Comparison of ENCODE assay signal across 1 cellular context in the genomic region with DNA sequence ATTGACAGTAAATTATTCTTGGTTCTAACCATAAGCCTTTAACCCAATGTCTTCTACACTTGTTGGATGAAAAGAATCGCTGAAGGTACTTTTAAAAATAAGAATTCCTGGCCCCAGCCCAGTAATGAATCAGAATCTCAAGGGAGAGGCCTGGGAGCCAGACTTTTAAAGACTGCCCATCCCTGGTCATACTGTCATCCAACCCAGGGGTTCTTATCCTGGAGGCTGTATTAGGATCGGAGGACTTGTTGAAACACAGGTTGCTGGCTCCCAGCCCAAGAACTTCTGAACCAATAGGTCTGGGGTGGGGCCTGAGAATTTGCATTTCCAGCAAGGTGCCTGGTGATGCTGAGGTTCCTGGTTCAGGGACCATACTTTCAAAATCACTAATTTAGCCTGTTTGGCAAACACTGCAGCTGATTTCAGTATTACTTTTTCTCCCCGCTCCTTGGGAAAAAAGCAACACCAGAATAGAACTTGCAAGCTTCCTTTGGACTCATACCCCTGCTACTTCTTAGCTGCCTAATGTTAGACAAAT.
TF ChIP-seq lines count a peak whose summit lies in the region.

No MANE protein-coding gene starts in this region.

TF ChIP-seq in SK-N-SH treated with all-trans-retinoic acid at 6 μM for 48 hours, 23 proteins besides CTCF, POLR2A, EP300 and RAD21 (continued from another document):
- no peak for TF ChIP-seq PATZ1 (CRISPR knock-in tag; IDR thresholded peaks at IDR 0.05; ENCODE audit: borderline replicate concordance)
- TF ChIP-seq ZFP30 (CRISPR knock-in tag; IDR thresholded peaks at IDR 0.05): no peak
- no peak for TF ChIP-seq ZNF70 (CRISPR knock-in tag; IDR thresholded peaks at IDR 0.05)
- no peak for TF ChIP-seq TOX (CRISPR knock-in tag; IDR thresholded peaks at IDR 0.05; ENCODE audit: borderline replicate concordance)
- TF ChIP-seq ZC3H10 (CRISPR knock-in tag; IDR thresholded peaks at IDR 0.05): no peak
- TF ChIP-seq TSHZ2 (CRISPR knock-in tag; IDR thresholded peaks at IDR 0.05): no peak
- no peak for TF ChIP-seq ZNF8 (CRISPR knock-in tag; IDR thresholded peaks at IDR 0.05)
- no peak for TF ChIP-seq ZFP3 (CRISPR knock-in tag; IDR thresholded peaks at IDR 0.05)
- TF ChIP-seq GLIS3 (CRISPR knock-in tag; IDR thresholded peaks at IDR 0.05): no peak
- no peak for TF ChIP-seq ARNTL (CRISPR knock-in tag; IDR thresholded peaks at IDR 0.05; ENCODE audit: borderline replicate concordance, low read depth)
- no peak for TF ChIP-seq SNAI2 (CRISPR knock-in tag; IDR thresholded peaks at IDR 0.05)
- no peak for TF ChIP-seq CSRNP3 (CRISPR knock-in tag; IDR thresholded peaks at IDR 0.05)
- no peak for TF ChIP-seq RARB (CRISPR knock-in tag; IDR thresholded peaks at IDR 0.05)
- no peak for TF ChIP-seq BACH2 (CRISPR knock-in tag; IDR thresholded peaks at IDR 0.05; ENCODE audit: borderline replicate concordance)
- no peak for TF ChIP-seq ISL1 (CRISPR knock-in tag; IDR thresholded peaks at IDR 0.05)
